26 cellular contexts compared by ENCODE assay signal in the genomic region with DNA sequence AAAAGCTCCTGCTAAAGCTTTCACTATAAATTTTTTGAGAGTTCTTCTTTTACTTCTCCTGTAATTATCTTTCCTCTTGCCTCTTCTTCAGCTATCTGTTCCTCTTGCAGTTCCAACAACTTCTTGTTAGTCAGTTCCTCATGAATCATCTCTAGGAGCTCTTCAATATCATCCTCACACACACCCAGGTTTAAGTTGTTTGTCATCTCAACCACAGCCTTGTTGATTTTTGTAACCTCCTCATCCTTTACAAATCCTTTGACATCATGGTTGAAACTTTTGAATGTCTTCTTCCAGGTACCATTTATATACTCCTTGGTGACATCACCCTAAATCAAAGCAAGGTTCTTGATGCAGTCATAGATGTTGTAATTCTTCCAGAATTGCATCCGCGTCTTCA.
DNase-seq lines count a peak whose midpoint lies in the region; ATAC-seq, FAIRE-seq and TF ChIP-seq lines count a peak whose summit lies in the region.
"Had no signal": no experiment of that assay in that cellular context is flagged by ENCODE, and none has a peak within 500 bp of the region (broad histone marks: within the 10 kb centered on the region; RNA-seq: fewer than 3 reads in every experiment).

No MANE protein-coding gene starts in this region.

- peak; percentile 32 for DNase-seq in AG08395 (ENCODE audit: low spot score)
- no peak for DNase-seq in H54 (ENCODE audit: insufficient read length, low spot score)
- DNase-seq in RCC 7860 (ENCODE audit: low spot score) = peak; percentile 55
- peak; percentile 61 for DNase-seq in fibroblast of mammary gland (ENCODE audit: low read depth)
- no peak for DNase-seq in activated CD8-positive, alpha-beta memory T cell treated with anti-CD3 and anti-CD28 coated beads, Interleukin-2, amount 50 U/mL, for 4 hours
- no peak for DNase-seq in SK-N-DZ (ENCODE audit: low spot score)
- DNase-seq: activated B cell treated with CpG ODN at 0.5 μM for 24 hours; activated CD4-positive, alpha-beta T cell treated with anti-CD3 and anti-CD28 coated beads, Interleukin-2, amount 50 U/mL, for 4 hours; activated CD8-positive, alpha-beta memory T cell treated with anti-CD3 and anti-CD28 coated beads, Interleukin-2, amount 50 U/mL, for 48 hours; hypothalamus; mucosa of descending colon; NCI-H1105; NCI-H2029; NCI-H226; nephron progenitor cell; pancreas; stimulated activated CD4-positive, alpha-beta T cell treated with anti-CD3 and anti-CD28 coated beads, Interleukin-12 subunit alpha, Interleukin-12 subunit beta, amount 100 ng/mL, for 4 hours; stimulated activated CD4-positive, alpha-beta T cell treated with anti-CD3 and anti-CD28 coated beads, Interleukin-4, amount 100 ng/mL, for 24 hours; stimulated activated naive CD4-positive, alpha-beta T cell; T1000 had no signal

- H3K4me3 ChIP-seq in fibroblast of mammary gland (ENCODE audit: control insufficient read depth, low read depth, low read length) = no peak overlapping the region
- H3K4me3 ChIP-seq: GM23338, mucosa of descending colon, pancreas, right atrium auricular region had no signal

- ATAC-seq in GM21529 (IDR thresholded peaks at IDR 0.05; ENCODE audit: unreplicated experiment) (no peak), HG03045 (IDR thresholded peaks at IDR 0.05; ENCODE audit: unreplicated experiment) (no peak)
- ATAC-seq: activated T-helper 17 cell treated with anti-CD3 and anti-CD28 coated beads, Interleukin-2, amount 50 U/mL, for 72 hours; GM23338; mucosa of descending colon; pancreas had no signal

- peak; percentile 93 for FAIRE-seq in H54 (lab: Jason Lieb, UNC)
- no peak for FAIRE-seq in RCC 7860 (lab: Jason Lieb, UNC)
- FAIRE-seq: islet of Langerhans, pancreas had no signal

- TF ChIP-seq POLR2A in H54 (IDR thresholded peaks at IDR 0.05; ENCODE audit: low read depth, low read length) = no peak

- TF ChIP-seq CTCF in fibroblast of mammary gland (conservative IDR thresholded peaks at IDR 0.05; ENCODE audit: control insufficient read depth, insufficient read depth, low read depth, low read length) = no peak

Comparison
In these comparisons a context has a peak if more than half of its experiments do, and no peak if none do; other contexts are left out.
1. DNase-seq: peak in AG08395 (single experiment), RCC 7860 (single experiment) and fibroblast of mammary gland (single experiment); none in H54 (single experiment), activated CD8-positive, alpha-beta memory T cell treated with anti-CD3 and anti-CD28 coated beads, Interleukin-2, amount 50 U/mL, for 4 hours (single experiment) and SK-N-DZ (single experiment).